Comparison of ENCODE assay signal across 10 cellular contexts in genomic region chr1:229506633-229507032, GRCh38. TPM values are rescaled to one million over a fixed set of nuclear protein-coding genes. Genes with fewer than 3 reads are reported as not detected.
DNase-seq lines count a peak whose midpoint lies in the region; ATAC-seq, FAIRE-seq and TF ChIP-seq lines count a peak whose summit lies in the region.
"Had no signal": no experiment of that assay in that cellular context is flagged by ENCODE, and none has a peak within 500 bp of the region (broad histone marks: within the 10 kb centered on the region; RNA-seq: fewer than 3 reads in every experiment).

No MANE protein-coding gene starts in this region.

- peaks cover 23 to 45% (median 34%) of the 10 kb centered on the region in 11 experiments; a peak in 20 of 22 replicates for H3K36me3 ChIP-seq in BLaER1 treated with 17β-estradiol and CSF1 and Interleukin-3, amounts not matched to agents 10 nM and 100 nM
- H3K36me3 ChIP-seq in HEK293 (ENCODE audit: control insufficient read depth in 2 of 2, insufficient read depth in 1 of 2, low read length in 2 of 2): peaks cover 24 to 28% of the 10 kb centered on the region in 2 experiments

- peak overlapping the region; percentile 92 for H3K4me3 Mint-ChIP-seq in activated naive CD8-positive, alpha-beta T cell treated with anti-CD3 and anti-CD28 coated beads for 36 hours
- peak overlapping the region in 7 of 8 donors; percentile 44 to 98 (median 87) for H3K4me3 Mint-ChIP-seq in naive B cell

- no peak for DNase-seq in activated naive CD8-positive, alpha-beta T cell treated with anti-CD3 and anti-CD28 coated beads for 36 hours
- DNase-seq in naive B cell: no peak
- DNase-seq in cerebellum (ENCODE audit: low spot score): no peak
- DNase-seq in AG20443 (ENCODE audit: low spot score): no peak
- no peak for DNase-seq in RCC 7860 (ENCODE audit: low spot score)
- DNase-seq: left ventricle myocardium superior; NK-92 treated with Interleukin-12 subunit alpha and Interleukin-12 subunit beta, amount 100 ng/mL, for 24 hours had no signal

- peak overlapping the region; percentile 80 to 100 (median 91); a peak in 13 of 20 replicates for H3K4me3 ChIP-seq in BLaER1 treated with 17β-estradiol and CSF1 and Interleukin-3, amounts not matched to agents 10 nM and 100 nM
- H3K4me3 ChIP-seq in HEK293 (ENCODE audit: low read depth, low read length): peak overlapping the region; percentile 96

- peak overlapping the region; percentile 37 to 97 (median 93); a peak in 12 of 22 replicates for H3K9ac ChIP-seq in BLaER1 treated with 17β-estradiol and CSF1 and Interleukin-3, amounts not matched to agents 10 nM and 100 nM

- peaks cover 5% of the 10 kb centered on the region for H3K36me3 Mint-ChIP-seq in activated naive CD8-positive, alpha-beta T cell treated with anti-CD3 and anti-CD28 coated beads for 36 hours
- H3K36me3 Mint-ChIP-seq in naive B cell: no peaks in the 10 kb centered on the region

- no peaks in the 10 kb centered on the region for H3K9me3 ChIP-seq in BLaER1 treated with 17β-estradiol and CSF1 and Interleukin-3, amounts not matched to agents 10 nM and 100 nM (replicated peaks in 1 of 11)
- no peaks in the 10 kb centered on the region for H3K9me3 ChIP-seq in HEK293 (ENCODE audit: control insufficient read depth, insufficient read depth, low read depth, low read length)

- peak overlapping the region; percentile 79 to 96 (median 90); a peak in 21 of 22 replicates for H3K4me2 ChIP-seq in BLaER1 treated with 17β-estradiol and CSF1 and Interleukin-3, amounts not matched to agents 10 nM and 100 nM

- peaks cover 33% of the 10 kb centered on the region for H3K4me1 Mint-ChIP-seq in activated naive CD8-positive, alpha-beta T cell treated with anti-CD3 and anti-CD28 coated beads for 36 hours
- H3K4me1 Mint-ChIP-seq in naive B cell: peaks cover 10 to 24% (median 14%) of the 10 kb centered on the region in 3 donors

- no peak for FAIRE-seq in RCC 7860 (lab: Jason Lieb, UNC)

- no peaks in the 10 kb centered on the region for H3K9me3 Mint-ChIP-seq in activated naive CD8-positive, alpha-beta T cell treated with anti-CD3 and anti-CD28 coated beads for 36 hours
- H3K9me3 Mint-ChIP-seq in naive B cell: peaks cover 0 to 1% (median 0%) of the 10 kb centered on the region in 7 donors

- H3K27me3 ChIP-seq in BLaER1 treated with 17β-estradiol and CSF1 and Interleukin-3, amounts not matched to agents 10 nM and 100 nM: no peaks in the 10 kb centered on the region

- H3K4me1 ChIP-seq in BLaER1 treated with 17β-estradiol and CSF1 and Interleukin-3, amounts not matched to agents 10 nM and 100 nM: peaks cover 25 to 36% (median 30%) of the 10 kb centered on the region in 10 experiments
- peaks cover 7% of the 10 kb centered on the region; the same call in 1 of the 2 replicates for H3K4me1 ChIP-seq in HEK293 (ENCODE audit: control insufficient read depth, insufficient read depth, low read length)

- no peak overlapping the region for H3K27ac Mint-ChIP-seq in activated naive CD8-positive, alpha-beta T cell treated with anti-CD3 and anti-CD28 coated beads for 36 hours
- H3K27ac Mint-ChIP-seq in naive B cell: peak overlapping the region in 3 of 6 donors; percentile 54 to 96 (median 75)

- ATAC-seq in naive B cell (ENCODE audit: low read depth in 2 of 2) (no peak), GM21529 (IDR thresholded peaks at IDR 0.05; ENCODE audit: unreplicated experiment) (no peak)
- ATAC-seq: left ventricle myocardium superior had no signal

- H3K27me3 Mint-ChIP-seq in activated naive CD8-positive, alpha-beta T cell treated with anti-CD3 and anti-CD28 coated beads for 36 hours: peaks cover 3% of the 10 kb centered on the region
- H3K27me3 Mint-ChIP-seq in naive B cell: no peaks in the 10 kb centered on the region

- peaks cover 0 to 16% (median 4%) of the 10 kb centered on the region in 11 experiments; a peak in 5 of 22 replicates for H4K20me1 ChIP-seq in BLaER1 treated with 17β-estradiol and CSF1 and Interleukin-3, amounts not matched to agents 10 nM and 100 nM

- TF ChIP-seq CTCF in HEK293 (tag by site-specific recombination; IDR thresholded peaks at IDR 0.05): no peak

- H3K27ac ChIP-seq in BLaER1 treated with 17β-estradiol and CSF1 and Interleukin-3, amounts not matched to agents 10 nM and 100 nM: no peak overlapping the region
- no peak overlapping the region for H3K27ac ChIP-seq in HEK293 (ENCODE audit: extremely low read depth, low read depth, low read length)

- POLR2A ChIA-PET in HEK293 (lab: Yijun Ruan, JAX): interaction anchor here (1.2 to 3.9 kb wide), 3 partner anchors 52 to 233 kb away, joined by 3 to 44 read pairs (median 3); partner anchors contain the start of gene ABCB10

- CTCF ChIA-PET in HEK293 (lab: Yijun Ruan, JAX): interaction anchor here (0.7 to 1.7 kb wide), 3 partner anchors 25 to 121 kb away, joined by 3 to 4 read pairs (median 4); no protein-coding TSS in a partner anchor

TF ChIP-seq in HEK293, 187 proteins besides CTCF, POLR2A, EP300 and RAD21:
- TF ChIP-seq ZNF362 (tag by site-specific recombination; IDR thresholded peaks at IDR 0.05): peak; percentile 79; the same call in 1 of the 2 replicates
- peak; percentile 57; the same call in 1 of the 2 replicates for TF ChIP-seq SCRT2 (tag by site-specific recombination; IDR thresholded peaks at IDR 0.05)
- TF ChIP-seq ZNF776 (tag by site-specific recombination; IDR thresholded peaks at IDR 0.05; ENCODE audit: borderline replicate concordance): no peak

RNA-seq across cellular contexts. Expression of gene NUP133, which starts 1.5 kb away (rescaled TPM):
- 10 to 100 TPM; 62.7 to 64.8 TPM for total RNA-seq in activated naive CD8-positive, alpha-beta T cell treated with anti-CD3 and anti-CD28 coated beads for 36 hours
- polyA plus RNA-seq in naive B cell (ENCODE audit: low read depth in 6 of 6): 10 to 100 TPM; 17.7 to 20.9 (median 20.2) TPM
- total RNA-seq in cerebellum: 42.4 TPM

RNA-seq across cellular contexts. Expression of gene ABCB10, which starts 51.9 kb away (rescaled TPM):
- total RNA-seq in activated naive CD8-positive, alpha-beta T cell treated with anti-CD3 and anti-CD28 coated beads for 36 hours: 10 to 100 TPM; 36.8 to 37.8 TPM
- 10 to 100 TPM in 4 of 6 donors, 1 to 10 TPM in 2; 8.0 to 26.2 (median 11.5) TPM for polyA plus RNA-seq in naive B cell (ENCODE audit: low read depth in 6 of 6)
- 17.4 TPM for total RNA-seq in cerebellum
